Comparison of ENCODE assay signal across 8 cellular contexts in the genomic region with DNA sequence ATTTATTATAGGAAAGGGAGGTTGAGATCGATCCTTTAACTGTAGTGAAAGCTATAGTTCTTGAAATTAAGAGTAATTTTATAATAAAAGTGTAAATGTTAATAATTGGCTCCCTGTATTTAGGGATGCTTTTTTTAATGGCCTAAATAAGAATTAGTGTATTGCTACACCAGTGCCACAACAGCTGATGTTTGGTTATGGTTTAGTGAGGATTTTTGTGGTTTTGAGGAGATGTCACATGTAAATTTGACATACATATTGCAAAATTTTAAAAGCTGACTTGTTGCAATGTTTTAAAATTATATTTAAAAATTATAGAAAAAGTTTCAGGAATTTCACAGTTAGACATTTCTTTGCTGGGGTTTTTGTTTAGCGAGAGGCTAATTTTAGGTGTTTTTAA. TPM values are rescaled to one million over a fixed set of nuclear protein-coding genes. Genes with fewer than 3 reads are reported as not detected.
DNase-seq lines count a peak whose midpoint lies in the region; ATAC-seq and TF ChIP-seq lines count a peak whose summit lies in the region.

No MANE protein-coding gene starts in this region.

- TF ChIP-seq POLR2A in esophagus squamous epithelium (IDR thresholded peaks at IDR 0.05), result no peak
- no peak for TF ChIP-seq POLR2A in gastrocnemius medialis (IDR thresholded peaks at IDR 0.05)

- peaks cover 7 to 69% (median 8%) of the 10 kb centered on the region in 3 donors for H3K4me1 ChIP-seq in esophagus squamous epithelium
- H3K4me1 ChIP-seq in gastrocnemius medialis, result peaks cover 48 to 61% of the 10 kb centered on the region in 2 donors

- H3K27me3 ChIP-seq in esophagus squamous epithelium, result no peaks in the 10 kb centered on the region
- no peaks in the 10 kb centered on the region for H3K27me3 ChIP-seq in gastrocnemius medialis

- H3K36me3 ChIP-seq in esophagus squamous epithelium (peaks cover 0 to 4% (median 0%) of the 10 kb centered on the region in 3 donors), gastrocnemius medialis (no peaks in the 10 kb centered on the region)

- peak overlapping the region in 2 of 4 donors; percentile 99 for H3K27ac ChIP-seq in esophagus squamous epithelium
- H3K27ac ChIP-seq in gastrocnemius medialis, result peak overlapping the region; percentile 99 to 100 (median 99)

- no peak for TF ChIP-seq CTCF in GM12875 (IDR thresholded peaks at IDR 0.05; ENCODE audit: borderline replicate concordance, insufficient read depth, low read depth, low read length)
- TF ChIP-seq CTCF in esophagus squamous epithelium (IDR thresholded peaks at IDR 0.05), result no peak
- no peak for TF ChIP-seq CTCF in gastrocnemius medialis (IDR thresholded peaks at IDR 0.05 in 4 of 5, conservative IDR thresholded peaks at IDR 0.05 in 1 of 5)

- peak; percentile 26 for DNase-seq in SIG-M5 (lab: John Stamatoyannopoulos, UW)
- DNase-seq in esophagus squamous epithelium (lab: John Stamatoyannopoulos, UW), result no peak
- no peak for DNase-seq in gastrocnemius medialis
- no peak for DNase-seq in stimulated activated CD8-positive, alpha-beta memory T cell treated with anti-CD3 and anti-CD28 coated beads, Interleukin-4, amount 100 ng/mL, for 48 hours
- no peak for DNase-seq in hepatic stellate cell (ENCODE audit: low spot score)
- no peak for DNase-seq in SHP77 (lab: John Stamatoyannopoulos, UW)
- no peak for DNase-seq in NCI-H774 (lab: John Stamatoyannopoulos, UW)

- in situ Hi-C loops in gastrocnemius medialis (cut with MboI; ENCODE audit: low sequenced_read_pairs in 4 of 4), result loop anchor here in 3 of 4 donors (10.0 kb wide), 1 partner anchor 83 kb away; no protein-coding TSS in a partner anchor

- H3K4me3 ChIP-seq in GM12875 (ENCODE audit: low read depth, low read length), result peak overlapping the region; percentile 52
- peak overlapping the region; percentile 68 to 97 (median 90) for H3K4me3 ChIP-seq in esophagus squamous epithelium
- H3K4me3 ChIP-seq in gastrocnemius medialis, result peak overlapping the region; percentile 78 to 92 (median 85)

- no peak for ATAC-seq in gastrocnemius medialis

- H3K9me3 ChIP-seq in esophagus squamous epithelium (no peaks in the 10 kb centered on the region), gastrocnemius medialis (no peaks in the 10 kb centered on the region)

- intact Hi-C loops in esophagus squamous epithelium (cut with DNase I) (loop anchor here (10.0 kb wide), 1 partner anchor 83 kb away; no protein-coding TSS in a partner anchor), gastrocnemius medialis (cut with DNase I; ENCODE audit: low total_unique reads) (loop anchor here (1.0 to 5.0 kb wide), 5 partner anchors 35 to 600 kb away; a partner anchor contains a TSS)

- WGBS in esophagus squamous epithelium, 2 donors, result 31 to 32% methylated on average over 2 of the region's 2 CpGs

RNA-seq across cellular contexts. Expression of a gene that starts 3.9 kb away (rescaled TPM):
- 10 to 100 TPM in 3 of 4 donors, 1 to 10 TPM in 1; 8.5 to 20.0 (median 15.2) TPM for total RNA-seq in esophagus squamous epithelium
- total RNA-seq in gastrocnemius medialis, result 10 to 100 TPM; 12.9 to 16.1 (median 14.0) TPM
